ENCODE assay signal across 22 cellular contexts in genomic region chr9:5818424-5819142, GRCh38.
"Had no signal": no experiment of that assay in that cellular context is flagged by ENCODE, and none has a peak within 500 bp of the region (broad histone marks: within the 10 kb centered on the region; RNA-seq: fewer than 3 reads in every experiment).

No MANE protein-coding gene starts in this region.

- H3K4me3 Mint-ChIP-seq: activated CD4-positive, alpha-beta T cell treated with anti-CD3 and anti-CD28 coated beads, Interleukin-2, amount 10 ng/mL, durations not matched to agents 24 days and 14 days; activated CD8-positive, alpha-beta T cell treated with anti-CD3 and anti-CD28 coated beads for 36 hours; activated naive CD8-positive, alpha-beta T cell treated with anti-CD3 and anti-CD28 coated beads, Interleukin-2, amount 10 ng/mL, durations not matched to agents 7 days and 5 days; naive thymus-derived CD4-positive, alpha-beta T cell; neural progenitor cell; stimulated activated effector memory CD8-positive, alpha-beta T cell treated with anti-CD3 and anti-CD28 coated beads, Interleukin-12 subunit alpha, Interleukin-12 subunit beta, amount 100 ng/mL, for 72 hours had no signal

- H3K27me3 Mint-ChIP-seq: activated CD4-positive, alpha-beta T cell treated with anti-CD3 and anti-CD28 coated beads, Interleukin-2, amount 10 ng/mL, durations not matched to agents 24 days and 14 days; activated CD8-positive, alpha-beta T cell treated with anti-CD3 and anti-CD28 coated beads for 36 hours; activated naive CD8-positive, alpha-beta T cell treated with anti-CD3 and anti-CD28 coated beads, Interleukin-2, amount 10 ng/mL, durations not matched to agents 7 days and 5 days; naive thymus-derived CD4-positive, alpha-beta T cell had no signal

- H3K27ac Mint-ChIP-seq: activated CD4-positive, alpha-beta T cell treated with anti-CD3 and anti-CD28 coated beads, Interleukin-2, amount 10 ng/mL, durations not matched to agents 24 days and 14 days; activated CD8-positive, alpha-beta T cell treated with anti-CD3 and anti-CD28 coated beads for 36 hours; activated naive CD8-positive, alpha-beta T cell treated with anti-CD3 and anti-CD28 coated beads, Interleukin-2, amount 10 ng/mL, durations not matched to agents 7 days and 5 days; activated T-helper 2 cell treated with anti-CD3 and anti-CD28 coated beads, Interferon-gamma antibody, Interleukin-2, Interleukin-4, amounts not matched to agents 10 μg/mL and 5 μg/mL and 100 μg/mL, durations not matched to agents 14 hours and 24 hours and 36 hours; neural progenitor cell; stimulated activated effector memory CD8-positive, alpha-beta T cell treated with anti-CD3 and anti-CD28 coated beads, Interleukin-12 subunit alpha, Interleukin-12 subunit beta, amount 100 ng/mL, for 72 hours had no signal

- H3K4me1 ChIP-seq: body of pancreas, colonic mucosa, gastroesophageal sphincter, heart left ventricle, neural progenitor cell, psoas muscle, stomach had no signal

- H3K27ac ChIP-seq: body of pancreas, colonic mucosa, gastroesophageal sphincter, heart left ventricle, neural progenitor cell, psoas muscle, skin epidermis, stomach had no signal

- H3K27me3 ChIP-seq: body of pancreas, colonic mucosa, gastroesophageal sphincter, heart left ventricle, neural progenitor cell, stomach had no signal

- H3K9ac ChIP-seq: neural progenitor cell had no signal

- ATAC-seq: activated CD8-positive, alpha-beta T cell treated with anti-CD3 and anti-CD28 coated beads for 36 hours; body of pancreas; gastroesophageal sphincter; heart left ventricle; naive thymus-derived CD4-positive, alpha-beta T cell; right cardiac atrium; stimulated activated effector memory CD8-positive, alpha-beta T cell treated with anti-CD3 and anti-CD28 coated beads, Interleukin-12 subunit alpha, Interleukin-12 subunit beta, amount 100 ng/mL, for 72 hours had no signal

- FAIRE-seq: endometrium had no signal

- H3K9me3 ChIP-seq: body of pancreas, colonic mucosa, gastroesophageal sphincter, heart left ventricle, psoas muscle, stomach had no signal

- DNase-seq: activated CD4-positive, alpha-beta T cell treated with anti-CD3 and anti-CD28 coated beads, Interleukin-2, amount 10 ng/mL, durations not matched to agents 24 days and 14 days; activated CD8-positive, alpha-beta T cell treated with anti-CD3 and anti-CD28 coated beads for 36 hours; activated naive CD4-positive, alpha-beta T cell treated with Interleukin-2 at 50 U/mL for 16 hours; activated naive CD8-positive, alpha-beta T cell treated with anti-CD3 and anti-CD28 coated beads, Interleukin-2, amount 10 ng/mL, durations not matched to agents 7 days and 5 days; activated T-cell treated with anti-CD3 and anti-CD28 coated beads, Interleukin-2, amount 50 U/mL, for 1 hour; amygdala; body of pancreas; caudate nucleus; colonic mucosa; heart left ventricle; naive thymus-derived CD4-positive, alpha-beta T cell; psoas muscle; right cardiac atrium; stimulated activated CD4-positive, alpha-beta T cell treated with anti-CD3 and anti-CD28 coated beads, Interleukin-4, amount 100 ng/mL, for 1 hour; stomach; T1000 had no signal

- H3K4me1 Mint-ChIP-seq: neural progenitor cell; stimulated activated effector memory CD8-positive, alpha-beta T cell treated with anti-CD3 and anti-CD28 coated beads, Interleukin-12 subunit alpha, Interleukin-12 subunit beta, amount 100 ng/mL, for 72 hours had no signal

- H3K4me3 ChIP-seq: body of pancreas, colonic mucosa, gastroesophageal sphincter, heart left ventricle, neural progenitor cell, psoas muscle, skin epidermis, stomach had no signal

- H2AFZ ChIP-seq: neural progenitor cell had no signal

- H3K4me2 ChIP-seq: neural progenitor cell had no signal

- H3K36me3 ChIP-seq: colonic mucosa, neural progenitor cell had no signal

- H3K9me3 Mint-ChIP-seq: activated CD4-positive, alpha-beta T cell treated with anti-CD3 and anti-CD28 coated beads, Interleukin-2, amount 10 ng/mL, durations not matched to agents 24 days and 14 days; activated CD8-positive, alpha-beta T cell treated with anti-CD3 and anti-CD28 coated beads for 36 hours; activated naive CD8-positive, alpha-beta T cell treated with anti-CD3 and anti-CD28 coated beads, Interleukin-2, amount 10 ng/mL, durations not matched to agents 7 days and 5 days; activated T-helper 2 cell treated with anti-CD3 and anti-CD28 coated beads, Interferon-gamma antibody, Interleukin-2, Interleukin-4, amounts not matched to agents 10 μg/mL and 5 μg/mL and 100 μg/mL, durations not matched to agents 14 hours and 24 hours and 36 hours; naive thymus-derived CD4-positive, alpha-beta T cell; neural progenitor cell; stimulated activated effector memory CD8-positive, alpha-beta T cell treated with anti-CD3 and anti-CD28 coated beads, Interleukin-12 subunit alpha, Interleukin-12 subunit beta, amount 100 ng/mL, for 72 hours had no signal
